8 cellular contexts compared by ENCODE assay signal in genomic region chr1:101238681-101239094, GRCh38. TPM values are rescaled to one million over a fixed set of nuclear protein-coding genes. Genes with fewer than 3 reads are reported as not detected.
DNase-seq lines count a peak whose midpoint lies in the region; ATAC-seq, FAIRE-seq and TF ChIP-seq lines count a peak whose summit lies in the region.

No MANE protein-coding gene starts in this region.

- H4K91ac ChIP-seq in H1 (replicated peaks; ENCODE audit: insufficient read length, low read length), result no peak overlapping the region

- no peak overlapping the region for H3K18ac ChIP-seq in H1 (ENCODE audit: extremely low read depth, low read length)

- H3K4me3 ChIP-seq in GM12865 (ENCODE audit: low read depth, low read length), result peak overlapping the region; percentile 87
- peak overlapping the region in 1 of 4 experiments; percentile 58; a peak in 1 of 8 replicates for H3K4me3 ChIP-seq in H1 (ENCODE audit: extremely low read depth in 1 of 4, insufficient read depth in 2 of 4, low read depth in 3 of 4, low read length in 4 of 4)
- H3K4me3 ChIP-seq in mesodermal cell (ENCODE audit: extremely low read depth, insufficient read depth, low read length, poor library complexity, severe bottlenecking), result peak overlapping the region; percentile 28

- H4K5ac ChIP-seq in H1 (ENCODE audit: insufficient read length, low read depth, low read length), result no peak overlapping the region

- H2AK5ac ChIP-seq in H1 (ENCODE audit: low read depth, low read length), result no peak overlapping the region

- peak overlapping the region; percentile 81; the same call in 1 of the 2 replicates for H2BK15ac ChIP-seq in H1 (ENCODE audit: low read length)

- H3K14ac ChIP-seq in H1 (ENCODE audit: insufficient read length), result no peak overlapping the region

- POLR2A ChIA-PET in H1 (lab: Charles Lee; ENCODE audit: partially characterized antibody), result interaction anchor here (1.7 kb wide), 1 partner anchor 23 kb away, joined by 3 read pairs; no protein-coding TSS in a partner anchor

- no peaks in the 10 kb centered on the region for H3K9me3 Mint-ChIP-seq in activated CD8-positive, alpha-beta memory T cell treated with anti-CD3 and anti-CD28 coated beads, Interleukin-2, amount 10 ng/mL, durations not matched to agents 7 days and 5 days (ENCODE audit: low read depth)

- no peak overlapping the region for H3K27ac ChIP-seq in H1 (ENCODE audit: low read depth, low read length)
- no peak overlapping the region for H3K27ac ChIP-seq in mesodermal cell (ENCODE audit: low read depth, low read length, severe bottlenecking)

- no peak overlapping the region for H2BK5ac ChIP-seq in H1 (ENCODE audit: low read depth, low read length)

- peak overlapping the region; percentile 88 for H3K4me3 Mint-ChIP-seq in activated CD8-positive, alpha-beta memory T cell treated with anti-CD3 and anti-CD28 coated beads, Interleukin-2, amount 10 ng/mL, durations not matched to agents 7 days and 5 days

- H3K27me3 ChIP-seq in H1 (replicated peaks in 1 of 4; ENCODE audit: control insufficient read depth in 3 of 4, extremely low read depth in 1 of 4, insufficient read depth in 3 of 4, low read length in 3 of 4), result peaks cover 0 to 27% (median 13%) of the 10 kb centered on the region in 4 experiments; a peak in 5 of 7 replicates

- H3K9ac ChIP-seq in H1 (replicated peaks in 1 of 4; ENCODE audit: extremely low read depth in 1 of 4, low read depth in 3 of 4, low read length in 3 of 4), result no peak overlapping the region; a peak in 1 of 7 replicates

- H2BK12ac ChIP-seq in H1 (ENCODE audit: low read depth, low read length), result no peak overlapping the region

- peaks cover 18% of the 10 kb centered on the region for H3K23me2 ChIP-seq in H1 (ENCODE audit: low read depth, low read length)

- H3K27me3 Mint-ChIP-seq in activated CD8-positive, alpha-beta memory T cell treated with anti-CD3 and anti-CD28 coated beads, Interleukin-2, amount 10 ng/mL, durations not matched to agents 7 days and 5 days, result no peaks in the 10 kb centered on the region

- FAIRE-seq in H1 (lab: Jason Lieb, UNC), result no peak

- no peak for TF ChIP-seq EP300 in H1 (IDR thresholded peaks at IDR 0.05; ENCODE audit: borderline replicate concordance in 1 of 2, low read depth in 2 of 2, low read length in 2 of 2)

- no peak overlapping the region for H2BK120ac ChIP-seq in H1 (replicated peaks; ENCODE audit: low read depth, low read length)

- peaks cover 0 to 2% (median 0%) of the 10 kb centered on the region in 4 experiments; a peak in 1 of 8 replicates for H3K36me3 ChIP-seq in H1 (ENCODE audit: control insufficient read depth in 2 of 4, insufficient read depth in 4 of 4, low read length in 3 of 4)
- peaks cover 11% of the 10 kb centered on the region for H3K36me3 ChIP-seq in mesodermal cell (ENCODE audit: control insufficient read depth, insufficient read depth, low read length)

- peak overlapping the region; percentile 95 for H3K27ac Mint-ChIP-seq in activated CD8-positive, alpha-beta memory T cell treated with anti-CD3 and anti-CD28 coated beads, Interleukin-2, amount 10 ng/mL, durations not matched to agents 7 days and 5 days

- H3K4me1 ChIP-seq in H1 (replicated peaks in 1 of 4; ENCODE audit: control insufficient read depth in 3 of 4, insufficient read depth in 4 of 4, low read length in 3 of 4) (peaks cover 0 to 10% (median 6%) of the 10 kb centered on the region in 4 experiments; a peak in 5 of 7 replicates), mesodermal cell (ENCODE audit: control insufficient read depth, insufficient read depth, low read length, poor library complexity, severe bottlenecking) (peaks cover 15% of the 10 kb centered on the region)

- TF ChIP-seq CTCF in GM12865 (IDR thresholded peaks at IDR 0.05; ENCODE audit: insufficient read depth, low read depth, low read length, missing control alignments), result peak; percentile 97
- peak; percentile 83 to 93 (median 89) for TF ChIP-seq CTCF in H1 (IDR thresholded peaks at IDR 0.05; ENCODE audit: control extremely low read depth in 1 of 3, insufficient read depth in 1 of 3, low read depth in 1 of 3, low read length in 3 of 3)

- H3K4ac ChIP-seq in H1 (replicated peaks; ENCODE audit: insufficient read length, low read depth, low read length), result no peak overlapping the region

- no peaks in the 10 kb centered on the region for H3K9me3 ChIP-seq in H1 (ENCODE audit: insufficient read depth in 2 of 2, low read depth in 1 of 2, low read length in 1 of 2)
- no peaks in the 10 kb centered on the region for H3K9me3 ChIP-seq in mesodermal cell (ENCODE audit: control insufficient read depth, low read length)

- peak; percentile 84 for DNase-seq in GM12865 (ENCODE audit: low read depth)
- peak; percentile 85 for DNase-seq in NCI-H748 treated with DMSO at 0.1 percent for 48 hours (lab: John Stamatoyannopoulos, UW)
- peak; percentile 94 for DNase-seq in activated CD8-positive, alpha-beta memory T cell treated with anti-CD3 and anti-CD28 coated beads, Interleukin-2, amount 10 ng/mL, durations not matched to agents 7 days and 5 days
- peak; percentile 59 to 96 for DNase-seq in H1 (ENCODE audit: low read depth in 1 of 2, low spot score in 2 of 2)
- peak; percentile 62 for DNase-seq in stimulated activated CD8-positive, alpha-beta memory T cell treated with anti-CD3 and anti-CD28 coated beads, Interleukin-12 subunit alpha, Interleukin-12 subunit beta, amount 100 ng/mL, for 4 hours (ENCODE audit: low read depth)
- DNase-seq in GF-D8 (lab: John Stamatoyannopoulos, UW), result no peak

- TF ChIP-seq POLR2A in H1 (IDR thresholded peaks at IDR 0.05; ENCODE audit: control extremely low read depth in 1 of 2, low read depth in 2 of 2, low read length in 2 of 2), result no peak

- ATAC-seq in HG03097 (IDR thresholded peaks at IDR 0.05; ENCODE audit: low FRiP score, unreplicated experiment), result peak; percentile 31
- ATAC-seq in activated CD8-positive, alpha-beta memory T cell treated with anti-CD3 and anti-CD28 coated beads, Interleukin-2, amount 10 ng/mL, durations not matched to agents 7 days and 5 days, result peak; percentile 55

- H4K8ac ChIP-seq in H1 (ENCODE audit: extremely low read depth, insufficient read depth, low read length), result no peak overlapping the region

- no peak overlapping the region for H2BK20ac ChIP-seq in H1 (ENCODE audit: low read length)

- peaks cover 55% of the 10 kb centered on the region for H3K36me3 Mint-ChIP-seq in activated CD8-positive, alpha-beta memory T cell treated with anti-CD3 and anti-CD28 coated beads, Interleukin-2, amount 10 ng/mL, durations not matched to agents 7 days and 5 days

- no peaks in the 10 kb centered on the region for H4K20me1 ChIP-seq in H1 (replicated peaks in 1 of 2; ENCODE audit: control insufficient read depth in 1 of 2, insufficient read depth in 2 of 2, low read length in 2 of 2)

- H3K4me2 ChIP-seq in H1 (ENCODE audit: insufficient read depth in 1 of 2, low read depth in 2 of 2, low read length in 2 of 2), result peak overlapping the region; percentile 89 to 96; a peak in 2 of 4 replicates

- H3K4me1 Mint-ChIP-seq in activated CD8-positive, alpha-beta memory T cell treated with anti-CD3 and anti-CD28 coated beads, Interleukin-2, amount 10 ng/mL, durations not matched to agents 7 days and 5 days, result peaks cover 59% of the 10 kb centered on the region

- H3K79me1 ChIP-seq in H1 (ENCODE audit: low read depth, low read length), result no peaks in the 10 kb centered on the region

- no peak overlapping the region for H3K56ac ChIP-seq in H1 (replicated peaks; ENCODE audit: insufficient read length, low read depth, low read length)

- peak; percentile 77 to 82 for TF ChIP-seq RAD21 in H1 (IDR thresholded peaks at IDR 0.05 in 1 of 2, conservative IDR thresholded peaks at IDR 0.05 in 1 of 2; ENCODE audit: low read depth in 2 of 2, low read length in 2 of 2)

- no peaks in the 10 kb centered on the region for H3K79me2 ChIP-seq in H1 (ENCODE audit: control insufficient read depth in 1 of 2, insufficient read depth in 2 of 2, low read length in 2 of 2)

- H2AFZ ChIP-seq in H1 (ENCODE audit: low read length), result no peak overlapping the region

- CTCF ChIA-PET in activated CD8-positive, alpha-beta memory T cell treated with anti-CD3 and anti-CD28 coated beads, Interleukin-2, amount 10 ng/mL, durations not matched to agents 7 days and 5 days (lab: Charles Lee), result interaction anchor here (0.6 to 3.9 kb wide), 48 partner anchors 9 to 342 kb away, joined by 3 to 54 read pairs (median 6); no protein-coding TSS in a partner anchor
- CTCF ChIA-PET in H1 (lab: Charles Lee; ENCODE audit: partially characterized antibody), result interaction anchor here (0.5 to 5.0 kb wide), 52 partner anchors 8 to 1429 kb away, joined by 3 to 41 read pairs (median 4); no protein-coding TSS in a partner anchor

- no peak overlapping the region for H3K23ac ChIP-seq in H1 (ENCODE audit: insufficient read length)

- WGBS in H1 (ENCODE audit: extremely low coverage in 1 of 2, insufficient coverage in 1 of 2, insufficient read length in 1 of 2, insufficient replicate concordance in 2 of 2, low coverage in 1 of 2, low lambda C conversion rate in 2 of 2, missing lambda C conversion rate in 1 of 2), 2 experiments, result 21% methylated on average over 17 of the region's 17 CpGs; no CpG with 5 or more reads in 1 of the 2 experiments
- WGBS in mesodermal cell (ENCODE audit: insufficient coverage in 2 of 2), 2 experiments, result 16 to 29% methylated on average over 11 to 17 of the region's 17 CpGs

TF ChIP-seq in H1, 55 proteins besides CTCF, POLR2A, EP300 and RAD21 (continues in another document):
- TF ChIP-seq HDAC2 (IDR thresholded peaks at IDR 0.05; ENCODE audit: borderline replicate concordance in 1 of 2, low read depth in 2 of 2, low read length in 2 of 2) (peak in 1 of 2 experiments; percentile 90; a peak in 1 of 4 replicates), SUZ12 (IDR thresholded peaks at IDR 0.05; ENCODE audit: low read length) (no peak), YY1 (IDR thresholded peaks at IDR 0.05; ENCODE audit: low read depth, low read length) (peak; percentile 58; the same call in 1 of the 2 replicates), CTBP2 (IDR thresholded peaks at IDR 0.05; ENCODE audit: borderline replicate concordance, insufficient read depth, insufficient read length, low read length) (no peak), SP1 (IDR thresholded peaks at IDR 0.05; ENCODE audit: low read depth, low read length) (no peak), TEAD4 (IDR thresholded peaks at IDR 0.05; ENCODE audit: low read depth, low read length) (no peak)

RNA-seq across cellular contexts. Expression of gene S1PR1, which starts 1.9 kb away (rescaled TPM):
- total RNA-seq in activated CD8-positive, alpha-beta memory T cell treated with anti-CD3 and anti-CD28 coated beads, Interleukin-2, amount 10 ng/mL, durations not matched to agents 7 days and 5 days, result 10 to 100 TPM; 56.0 to 68.2 TPM
- 3.1 and 3.5 TPM in 2 replicates for total RNA-seq in H1 (2021; fragmentation: NEBNext Ultra II Directional; extraction: Animal tissue kit (Norgen Biotek cat#: 25700))
- polyA plus RNA-seq in H1 (2011; rRNA removed), result 4.7 and 5.5 TPM in 2 replicates
- 3.7 TPM for polyA plus RNA-seq in H1 (2011; cell fraction: cytosol; rRNA removed)
- 6.2 TPM for polyA plus RNA-seq in H1 (2011; cell fraction: nucleus; rRNA removed)
- polyA plus RNA-seq in H1 (2012, experiment 1 of 2), result 2.0 to 3.5 TPM (median 2.6 TPM) in 4 replicates
- 1.3 TPM for polyA plus RNA-seq in H1 (2012, experiment 2 of 2)
- 3.3 TPM for polyA plus RNA-seq in H1 (2013, experiment 1 of 2)
- polyA plus RNA-seq in H1 (2013, experiment 2 of 2), result 3.7 TPM
- 6.7 and 8.4 TPM in 2 replicates for polyA minus RNA-seq in H1 (2011; rRNA and poly(A)+ RNA removed)
- polyA minus RNA-seq in H1 (2011; cell fraction: cytosol; rRNA and poly(A)+ RNA removed), result 3.3 TPM
- 10.8 TPM for polyA minus RNA-seq in H1 (2011; cell fraction: nucleus; rRNA and poly(A)+ RNA removed)
- polyA plus RNA-seq in mesodermal cell (2013, experiment 1 of 2), result 20.4 TPM
- polyA plus RNA-seq in mesodermal cell (2013, experiment 2 of 2), result 16.0 TPM

Comparison
In these comparisons a context has a peak if more than half of its experiments do, and no peak if none do; other contexts are left out.
1. RNA of gene S1PR1, which starts 1.9 kb away (total RNA-seq): 56.0 to 68.2 TPM in activated CD8-positive, alpha-beta memory T cell treated with anti-CD3 and anti-CD28 coated beads, Interleukin-2, amount 10 ng/mL, durations not matched to agents 7 days and 5 days; 3.1 to 3.5 TPM in H1; every median in the first group is over 10 times any median in the second.